Comparison of ENCODE assay signal across 1 cellular context in genomic region chr20:43530321-43531090, GRCh38.
TF ChIP-seq lines count a peak whose summit lies in the region.

No MANE protein-coding gene starts in this region.

TF ChIP-seq in HepG2, 621 proteins besides CTCF, POLR2A, EP300 and RAD21 (continued from another document and continues in another):
- TF ChIP-seq, protein P1, sequence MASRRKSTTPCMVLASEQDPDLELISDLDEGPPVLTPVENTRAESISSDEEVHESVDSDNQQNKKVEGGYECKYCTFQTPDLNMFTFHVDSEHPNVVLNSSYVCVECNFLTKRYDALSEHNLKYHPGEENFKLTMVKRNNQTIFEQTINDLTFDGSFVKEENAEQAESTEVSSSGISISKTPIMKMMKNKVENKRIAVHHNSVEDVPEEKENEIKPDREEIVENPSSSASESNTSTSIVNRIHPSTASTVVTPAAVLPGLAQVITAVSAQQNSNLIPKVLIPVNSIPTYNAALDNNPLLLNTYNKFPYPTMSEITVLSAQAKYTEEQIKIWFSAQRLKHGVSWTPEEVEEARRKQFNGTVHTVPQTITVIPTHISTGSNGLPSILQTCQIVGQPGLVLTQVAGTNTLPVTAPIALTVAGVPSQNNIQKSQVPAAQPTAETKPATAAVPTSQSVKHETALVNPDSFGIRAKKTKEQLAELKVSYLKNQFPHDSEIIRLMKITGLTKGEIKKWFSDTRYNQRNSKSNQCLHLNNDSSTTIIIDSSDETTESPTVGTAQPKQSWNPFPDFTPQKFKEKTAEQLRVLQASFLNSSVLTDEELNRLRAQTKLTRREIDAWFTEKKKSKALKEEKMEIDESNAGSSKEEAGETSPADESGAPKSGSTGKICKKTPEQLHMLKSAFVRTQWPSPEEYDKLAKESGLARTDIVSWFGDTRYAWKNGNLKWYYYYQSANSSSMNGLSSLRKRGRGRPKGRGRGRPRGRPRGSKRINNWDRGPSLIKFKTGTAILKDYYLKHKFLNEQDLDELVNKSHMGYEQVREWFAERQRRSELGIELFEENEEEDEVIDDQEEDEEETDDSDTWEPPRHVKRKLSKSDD (CRISPR knock-in tag; IDR thresholded peaks at IDR 0.05; ENCODE audit: low read depth): no peak; the same call in 1 of the 2 replicates
- TF ChIP-seq, protein P2, sequence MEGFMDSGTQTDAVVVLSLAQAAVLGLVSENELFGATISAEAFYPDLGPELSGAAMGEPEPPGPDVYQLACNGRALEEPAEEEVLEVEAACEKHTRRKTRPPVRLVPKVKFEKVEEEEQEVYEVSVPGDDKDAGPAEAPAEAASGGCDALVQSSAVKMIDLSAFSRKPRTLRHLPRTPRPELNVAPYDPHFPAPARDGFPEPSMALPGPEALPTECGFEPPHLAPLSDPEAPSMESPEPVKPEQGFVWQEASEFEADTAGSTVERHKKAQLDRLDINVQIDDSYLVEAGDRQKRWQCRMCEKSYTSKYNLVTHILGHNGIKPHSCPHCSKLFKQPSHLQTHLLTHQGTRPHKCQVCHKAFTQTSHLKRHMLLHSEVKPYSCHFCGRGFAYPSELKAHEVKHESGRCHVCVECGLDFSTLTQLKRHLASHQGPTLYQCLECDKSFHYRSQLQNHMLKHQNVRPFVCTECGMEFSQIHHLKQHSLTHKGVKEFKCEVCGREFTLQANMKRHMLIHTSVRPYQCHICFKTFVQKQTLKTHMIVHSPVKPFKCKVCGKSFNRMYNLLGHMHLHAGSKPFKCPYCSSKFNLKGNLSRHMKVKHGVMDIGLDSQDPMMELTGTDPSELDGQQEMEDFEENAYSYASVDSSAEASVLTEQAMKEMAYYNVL (CRISPR knock-in tag; IDR thresholded peaks at IDR 0.05; ENCODE audit: borderline replicate concordance): peak; percentile 83; the same call in 1 of the 2 replicates
- TF ChIP-seq HNF4A (CRISPR knock-in tag; IDR thresholded peaks at IDR 0.05): peak; percentile 90
- TF ChIP-seq WIZ (CRISPR knock-in tag; IDR thresholded peaks at IDR 0.05): peak; percentile 77; the same call in 1 of the 2 replicates
- TF ChIP-seq NFE2L2 (IDR thresholded peaks at IDR 0.05; ENCODE audit: low read length): peak; percentile 12; the same call in 1 of the 2 replicates
- TF ChIP-seq ZFP36L1 (CRISPR knock-in tag; IDR thresholded peaks at IDR 0.05): peak; percentile 92
- 0 out of 2 replicates have a peak, but pooled peaks have one; percentile 80 for TF ChIP-seq NFE2L1 (CRISPR knock-in tag; IDR thresholded peaks at IDR 0.05; ENCODE audit: borderline replicate concordance)
- peak; percentile 88; the same call in 1 of the 2 replicates for TF ChIP-seq ZNF709 (CRISPR knock-in tag; IDR thresholded peaks at IDR 0.05)
- peak; percentile 98; the same call in 1 of the 2 replicates for TF ChIP-seq GLI4 (CRISPR knock-in tag; IDR thresholded peaks at IDR 0.05; ENCODE audit: borderline replicate concordance)
- TF ChIP-seq ZNF547 (CRISPR knock-in tag; IDR thresholded peaks at IDR 0.05): peak; percentile 92
- TF ChIP-seq ZNF549 (CRISPR knock-in tag; IDR thresholded peaks at IDR 0.05): no peak
- TF ChIP-seq, protein P3, sequence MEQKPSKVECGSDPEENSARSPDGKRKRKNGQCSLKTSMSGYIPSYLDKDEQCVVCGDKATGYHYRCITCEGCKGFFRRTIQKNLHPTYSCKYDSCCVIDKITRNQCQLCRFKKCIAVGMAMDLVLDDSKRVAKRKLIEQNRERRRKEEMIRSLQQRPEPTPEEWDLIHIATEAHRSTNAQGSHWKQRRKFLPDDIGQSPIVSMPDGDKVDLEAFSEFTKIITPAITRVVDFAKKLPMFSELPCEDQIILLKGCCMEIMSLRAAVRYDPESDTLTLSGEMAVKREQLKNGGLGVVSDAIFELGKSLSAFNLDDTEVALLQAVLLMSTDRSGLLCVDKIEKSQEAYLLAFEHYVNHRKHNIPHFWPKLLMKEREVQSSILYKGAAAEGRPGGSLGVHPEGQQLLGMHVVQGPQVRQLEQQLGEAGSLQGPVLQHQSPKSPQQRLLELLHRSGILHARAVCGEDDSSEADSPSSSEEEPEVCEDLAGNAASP (CRISPR knock-in tag; IDR thresholded peaks at IDR 0.05; ENCODE audit: borderline replicate concordance): peak; percentile 76
- no peak for TF ChIP-seq AKNA (CRISPR knock-in tag; IDR thresholded peaks at IDR 0.05; ENCODE audit: borderline replicate concordance)
- peak; percentile 97 for TF ChIP-seq JUND (CRISPR knock-in tag; IDR thresholded peaks at IDR 0.05)
- TF ChIP-seq, protein P4, sequence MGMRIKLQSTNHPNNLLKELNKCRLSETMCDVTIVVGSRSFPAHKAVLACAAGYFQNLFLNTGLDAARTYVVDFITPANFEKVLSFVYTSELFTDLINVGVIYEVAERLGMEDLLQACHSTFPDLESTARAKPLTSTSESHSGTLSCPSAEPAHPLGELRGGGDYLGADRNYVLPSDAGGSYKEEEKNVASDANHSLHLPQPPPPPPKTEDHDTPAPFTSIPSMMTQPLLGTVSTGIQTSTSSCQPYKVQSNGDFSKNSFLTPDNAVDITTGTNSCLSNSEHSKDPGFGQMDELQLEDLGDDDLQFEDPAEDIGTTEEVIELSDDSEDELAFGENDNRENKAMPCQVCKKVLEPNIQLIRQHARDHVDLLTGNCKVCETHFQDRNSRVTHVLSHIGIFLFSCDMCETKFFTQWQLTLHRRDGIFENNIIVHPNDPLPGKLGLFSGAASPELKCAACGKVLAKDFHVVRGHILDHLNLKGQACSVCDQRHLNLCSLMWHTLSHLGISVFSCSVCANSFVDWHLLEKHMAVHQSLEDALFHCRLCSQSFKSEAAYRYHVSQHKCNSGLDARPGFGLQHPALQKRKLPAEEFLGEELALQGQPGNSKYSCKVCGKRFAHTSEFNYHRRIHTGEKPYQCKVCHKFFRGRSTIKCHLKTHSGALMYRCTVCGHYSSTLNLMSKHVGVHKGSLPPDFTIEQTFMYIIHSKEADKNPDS (CRISPR knock-in tag; IDR thresholded peaks at IDR 0.05): no peak
- peak; percentile 97 for TF ChIP-seq ARHGAP35 (CRISPR knock-in tag; IDR thresholded peaks at IDR 0.05; ENCODE audit: borderline replicate concordance)
- no peak for TF ChIP-seq ZBTB40 (IDR thresholded peaks at IDR 0.05)
- peak; percentile 76; the same call in 1 of the 2 replicates for TF ChIP-seq ZBTB40 (CRISPR knock-in tag; IDR thresholded peaks at IDR 0.05)
- TF ChIP-seq PCBP1 (IDR thresholded peaks at IDR 0.05; ENCODE audit: borderline replicate concordance, low read depth, low read length): no peak
- no peak for TF ChIP-seq ZNF761 (CRISPR knock-in tag; conservative IDR thresholded peaks at IDR 0.05)
- no peak for TF ChIP-seq ZNF562 (CRISPR knock-in tag; IDR thresholded peaks at IDR 0.05; ENCODE audit: borderline replicate concordance)
- peak; percentile 91 for TF ChIP-seq MLX (CRISPR knock-in tag; IDR thresholded peaks at IDR 0.05)
- no peak for TF ChIP-seq ZSCAN22 (CRISPR knock-in tag; IDR thresholded peaks at IDR 0.05)
- peak; percentile 86 for TF ChIP-seq POGK (CRISPR knock-in tag; conservative IDR thresholded peaks at IDR 0.05)
- no peak for TF ChIP-seq ZNF543 (CRISPR knock-in tag; IDR thresholded peaks at IDR 0.05)
- TF ChIP-seq ZNF563 (CRISPR knock-in tag; IDR thresholded peaks at IDR 0.05): peak; percentile 96
- peak; percentile 89; the same call in 1 of the 2 replicates for TF ChIP-seq ZNF773 (CRISPR knock-in tag; IDR thresholded peaks at IDR 0.05; ENCODE audit: borderline replicate concordance)
- no peak for TF ChIP-seq EHMT2 (IDR thresholded peaks at IDR 0.05; ENCODE audit: borderline replicate concordance, low read depth, low read length)
- no peak for TF ChIP-seq MLLT10 (CRISPR knock-in tag; IDR thresholded peaks at IDR 0.05)
- TF ChIP-seq ZNF451 (CRISPR knock-in tag; IDR thresholded peaks at IDR 0.05): peak; percentile 99
